In genomic region chr13:72781461-72782439, GRCh38 we compare ENCODE assay signal across 8 cellular contexts. TPM values are rescaled to one million over a fixed set of nuclear protein-coding genes. Genes with fewer than 3 reads are reported as not detected.
DNase-seq lines count a peak whose midpoint lies in the region; ATAC-seq lines count a peak whose summit lies in the region.

DIS3 (minus strand) TSS chr13:72781900; CDS start chr13:72781832, 68 bp downstream.
A gene with protein sequence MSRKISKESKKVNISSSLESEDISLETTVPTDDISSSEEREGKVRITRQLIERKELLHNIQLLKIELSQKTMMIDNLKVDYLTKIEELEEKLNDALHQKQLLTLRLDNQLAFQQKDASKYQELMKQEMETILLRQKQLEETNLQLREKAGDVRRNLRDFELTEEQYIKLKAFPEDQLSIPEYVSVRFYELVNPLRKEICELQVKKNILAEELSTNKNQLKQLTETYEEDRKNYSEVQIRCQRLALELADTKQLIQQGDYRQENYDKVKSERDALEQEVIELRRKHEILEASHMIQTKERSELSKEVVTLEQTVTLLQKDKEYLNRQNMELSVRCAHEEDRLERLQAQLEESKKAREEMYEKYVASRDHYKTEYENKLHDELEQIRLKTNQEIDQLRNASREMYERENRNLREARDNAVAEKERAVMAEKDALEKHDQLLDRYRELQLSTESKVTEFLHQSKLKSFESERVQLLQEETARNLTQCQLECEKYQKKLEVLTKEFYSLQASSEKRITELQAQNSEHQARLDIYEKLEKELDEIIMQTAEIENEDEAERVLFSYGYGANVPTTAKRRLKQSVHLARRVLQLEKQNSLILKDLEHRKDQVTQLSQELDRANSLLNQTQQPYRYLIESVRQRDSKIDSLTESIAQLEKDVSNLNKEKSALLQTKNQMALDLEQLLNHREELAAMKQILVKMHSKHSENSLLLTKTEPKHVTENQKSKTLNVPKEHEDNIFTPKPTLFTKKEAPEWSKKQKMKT (plus strand): TSS chr13:72782133. CDS start chr13:72783470, 1,337 bp downstream.

- ATAC-seq in GM19468 (IDR thresholded peaks at IDR 0.05; ENCODE audit: extremely low read depth, unreplicated experiment), result peak; percentile 100

- DNase-seq in COLO829 (ENCODE audit: low spot score), result peak; percentile 98
- DNase-seq in HS-5 (ENCODE audit: low read depth), result peak; percentile 70
- peak; percentile 97 for DNase-seq in NK-92 treated with Interleukin-12 subunit alpha and Interleukin-12 subunit beta, amount 100 ng/mL, for 24 hours (lab: John Stamatoyannopoulos, UW)
- DNase-seq in activated CD8-positive, alpha-beta memory T cell treated with anti-CD3 and anti-CD28 coated beads for 24 hours, result peak; percentile 96
- peak; percentile 92 for DNase-seq in effector CD8-positive, alpha-beta T cell (lab: John Stamatoyannopoulos, UW)
- peak; percentile 96 to 98 for DNase-seq in lung microvascular endothelial cell (ENCODE audit: low read depth in 2 of 2)
- peak; percentile 91 to 97 (median 94) for DNase-seq in stimulated activated CD4-positive, alpha-beta T cell treated with anti-CD3 and anti-CD28 coated beads, TNF-alpha, amount 100 ng/mL, for 48 hours (ENCODE audit: low read depth in 3 of 3)

RNA-seq across cellular contexts. Expression of gene DIS3, which starts in this region (rescaled TPM):
- 17.7 and 26.2 TPM in 2 replicates for total RNA-seq in lung microvascular endothelial cell

RNA-seq across cellular contexts. Expression of the second gene that starts in this region (rescaled TPM):
- total RNA-seq in lung microvascular endothelial cell, result 10.2 and 14.9 TPM in 2 replicates

Comparison
In these comparisons a context has a peak if more than half of its experiments do, and no peak if none do; other contexts are left out.
1. Peak in every context shown above with its lines: DNase-seq and ATAC-seq.